Comparison of ENCODE assay signal across 8 cellular contexts in genomic region chr2:47172156-47172921, GRCh38. TPM values are rescaled to one million over a fixed set of nuclear protein-coding genes. Genes with fewer than 3 reads are reported as not detected.
DNase-seq lines count a peak whose midpoint lies in the region; ATAC-seq and TF ChIP-seq lines count a peak whose summit lies in the region.

No MANE protein-coding gene starts in this region.

- no peaks in the 10 kb centered on the region for H3K9me3 Mint-ChIP-seq in activated T-helper 1 cell treated with anti-CD3 and anti-CD28 coated beads, Interleukin-12 subunit alpha, Interleukin-12 subunit beta, Interleukin-2, Interleukin-4 antibody, amounts not matched to agents 30 ng/mL and 10 ng/mL and 1 ng/mL, durations not matched to agents 14 hours and 24 hours and 36 hours
- no peaks in the 10 kb centered on the region for H3K9me3 Mint-ChIP-seq in type B pancreatic cell

- H3K36me3 ChIP-seq in right atrium auricular region, result peaks cover 30% of the 10 kb centered on the region
- H3K36me3 ChIP-seq in neuronal stem cell (replicated peaks in 1 of 2; ENCODE audit: control insufficient read depth in 2 of 2, insufficient read depth in 2 of 2, low read length in 2 of 2), result peaks cover 4 to 77% of the 10 kb centered on the region in 2 donors

- no peak overlapping the region for H3K4ac ChIP-seq in neuronal stem cell (ENCODE audit: low read length)

- H3K27me3 Mint-ChIP-seq in activated T-helper 1 cell treated with anti-CD3 and anti-CD28 coated beads, Interleukin-12 subunit alpha, Interleukin-12 subunit beta, Interleukin-2, Interleukin-4 antibody, amounts not matched to agents 30 ng/mL and 10 ng/mL and 1 ng/mL, durations not matched to agents 14 hours and 24 hours and 36 hours (ENCODE audit: insufficient read depth), result peaks cover 2% of the 10 kb centered on the region
- peaks cover 15% of the 10 kb centered on the region for H3K27me3 Mint-ChIP-seq in type B pancreatic cell

- H3K4me1 Mint-ChIP-seq in activated T-helper 1 cell treated with anti-CD3 and anti-CD28 coated beads, Interleukin-12 subunit alpha, Interleukin-12 subunit beta, Interleukin-2, Interleukin-4 antibody, amounts not matched to agents 30 ng/mL and 10 ng/mL and 1 ng/mL, durations not matched to agents 14 hours and 24 hours and 36 hours (ENCODE audit: low read depth), result peaks cover 63% of the 10 kb centered on the region
- H3K4me1 Mint-ChIP-seq in type B pancreatic cell (ENCODE audit: unreplicated experiment), result peaks cover 44% of the 10 kb centered on the region

- H2BK120ac ChIP-seq in neuronal stem cell (ENCODE audit: low read depth, low read length), result no peak overlapping the region

- no peak overlapping the region for H2BK12ac ChIP-seq in neuronal stem cell (ENCODE audit: low read length)

- peaks cover 38% of the 10 kb centered on the region for H3K36me3 Mint-ChIP-seq in activated T-helper 1 cell treated with anti-CD3 and anti-CD28 coated beads, Interleukin-12 subunit alpha, Interleukin-12 subunit beta, Interleukin-2, Interleukin-4 antibody, amounts not matched to agents 30 ng/mL and 10 ng/mL and 1 ng/mL, durations not matched to agents 14 hours and 24 hours and 36 hours (ENCODE audit: low read depth)
- peaks cover 30% of the 10 kb centered on the region for H3K36me3 Mint-ChIP-seq in type B pancreatic cell

- TF ChIP-seq CTCF in right atrium auricular region (IDR thresholded peaks at IDR 0.05) (no peak), type B pancreatic cell (conservative IDR thresholded peaks at IDR 0.05) (no peak)

- intact Hi-C loops in left ventricle myocardium superior (cut with micrococcal nuclease), result no loop called here
- intact Hi-C loops in activated T-helper 1 cell treated with anti-CD3 and anti-CD28 coated beads, Interleukin-12 subunit alpha, Interleukin-12 subunit beta, Interleukin-2, Interleukin-4 antibody, amounts not matched to agents 30 ng/mL and 10 ng/mL and 1 ng/mL, durations not matched to agents 14 hours and 24 hours and 36 hours (cut with micrococcal nuclease), result no loop called here

- no peak overlapping the region for H4K8ac ChIP-seq in neuronal stem cell (ENCODE audit: low read depth, low read length)

- no peak overlapping the region for H3K18ac ChIP-seq in neuronal stem cell (ENCODE audit: low read length)

- no peak overlapping the region for H2BK15ac ChIP-seq in neuronal stem cell (ENCODE audit: low read length)

- no CpG with 5 or more reads among the region's 9 CpGs for WGBS in neuronal stem cell (ENCODE audit: extremely low coverage in 2 of 2, insufficient read length in 2 of 2, insufficient replicate concordance in 1 of 2), 2 donors

- H3K79me1 ChIP-seq in neuronal stem cell (ENCODE audit: low read depth, low read length), result peaks cover 3% of the 10 kb centered on the region

- H2AFZ ChIP-seq in neuronal stem cell (ENCODE audit: low read length), result no peak overlapping the region

- H3K4me3 ChIP-seq in right atrium auricular region (peak overlapping the region in 1 of 2 donors; percentile 93), neuronal stem cell (ENCODE audit: low read length in 2 of 2) (peak overlapping the region in 1 of 2 donors; percentile 92)

- no peak overlapping the region for H3K14ac ChIP-seq in neuronal stem cell (ENCODE audit: low read length)

- no peak overlapping the region for H4K91ac ChIP-seq in neuronal stem cell (ENCODE audit: low read depth, low read length, poor library complexity)

- no peak for ATAC-seq in left ventricle myocardium superior
- ATAC-seq in GM19395 (IDR thresholded peaks at IDR 0.05; ENCODE audit: unreplicated experiment), result no peak

- H3K4me2 ChIP-seq in neuronal stem cell (ENCODE audit: insufficient read depth, low read length, poor library complexity, severe bottlenecking), result no peak overlapping the region

- H2BK5ac ChIP-seq in neuronal stem cell (ENCODE audit: low read length), result no peak overlapping the region

- H3K9me3 ChIP-seq in right atrium auricular region (no peaks in the 10 kb centered on the region), neuronal stem cell (replicated peaks in 1 of 2; ENCODE audit: control insufficient read depth in 2 of 2, insufficient read depth in 1 of 2, low read depth in 1 of 2, low read length in 2 of 2) (no peaks in the 10 kb centered on the region)

- no peak for DNase-seq in right atrium auricular region (ENCODE audit: low spot score)
- DNase-seq in left ventricle myocardium superior, result no peak
- no peak for DNase-seq in activated T-helper 1 cell treated with anti-CD3 and anti-CD28 coated beads, Interleukin-12 subunit alpha, Interleukin-12 subunit beta, Interleukin-2, Interleukin-4 antibody, amounts not matched to agents 30 ng/mL and 10 ng/mL and 1 ng/mL, durations not matched to agents 14 hours and 24 hours and 36 hours (ENCODE audit: low spot score)
- DNase-seq in kidney glomerular epithelial cell (lab: John Stamatoyannopoulos, UW), result peak; percentile 49
- no peak for DNase-seq in type B pancreatic cell (ENCODE audit: extremely low spot score, unreplicated experiment)
- no peak for DNase-seq in neuronal stem cell (ENCODE audit: low spot score)
- DNase-seq in NCI-H1436 treated with DMSO at 0.1 percent for 48 hours (lab: John Stamatoyannopoulos, UW), result no peak

- H3K23ac ChIP-seq in neuronal stem cell (ENCODE audit: low read depth, low read length, poor library complexity), result no peak overlapping the region

- H3K27ac Mint-ChIP-seq in activated T-helper 1 cell treated with anti-CD3 and anti-CD28 coated beads, Interleukin-12 subunit alpha, Interleukin-12 subunit beta, Interleukin-2, Interleukin-4 antibody, amounts not matched to agents 30 ng/mL and 10 ng/mL and 1 ng/mL, durations not matched to agents 14 hours and 24 hours and 36 hours, result no peak overlapping the region
- H3K27ac Mint-ChIP-seq in type B pancreatic cell, result peak overlapping the region; percentile 41

- peak overlapping the region; percentile 99 for H3K4me3 Mint-ChIP-seq in activated T-helper 1 cell treated with anti-CD3 and anti-CD28 coated beads, Interleukin-12 subunit alpha, Interleukin-12 subunit beta, Interleukin-2, Interleukin-4 antibody, amounts not matched to agents 30 ng/mL and 10 ng/mL and 1 ng/mL, durations not matched to agents 14 hours and 24 hours and 36 hours
- peak overlapping the region; percentile 92 for H3K4me3 Mint-ChIP-seq in type B pancreatic cell

- H3K4me1 ChIP-seq in right atrium auricular region, result peaks cover 0 to 67% of the 10 kb centered on the region in 2 donors
- H3K4me1 ChIP-seq in neuronal stem cell (ENCODE audit: control insufficient read depth in 2 of 2, insufficient read depth in 1 of 2, low read depth in 1 of 2, low read length in 2 of 2), result peaks cover 12 to 30% of the 10 kb centered on the region in 2 donors

- no peak overlapping the region for H2AK5ac ChIP-seq in neuronal stem cell (ENCODE audit: low read depth, low read length)

- H3K27me3 ChIP-seq in right atrium auricular region, result no peaks in the 10 kb centered on the region
- H3K27me3 ChIP-seq in neuronal stem cell (ENCODE audit: control insufficient read depth in 3 of 3, insufficient read depth in 3 of 3, low read depth in 1 of 3, low read length in 3 of 3), result no peaks in the 10 kb centered on the region

- peak overlapping the region; percentile 99 for H3K27ac ChIP-seq in right atrium auricular region
- H3K27ac ChIP-seq in neuronal stem cell (replicated peaks; ENCODE audit: low read length), result no peak overlapping the region

- H3K9ac ChIP-seq in neuronal stem cell (ENCODE audit: low read depth, low read length, poor library complexity), result no peak overlapping the region

RNA-seq across cellular contexts. Expression of gene CALM2, which starts 4.0 kb away (rescaled TPM):
- total RNA-seq in right atrium auricular region, result 100 to 1,000 TPM; 435 to 481 TPM
- total RNA-seq in left ventricle myocardium superior, result 424 TPM
- 404 and 419 TPM in 2 replicates for total RNA-seq in activated T-helper 1 cell treated with anti-CD3 and anti-CD28 coated beads, Interleukin-12 subunit alpha, Interleukin-12 subunit beta, Interleukin-2, Interleukin-4 antibody, amounts not matched to agents 30 ng/mL and 10 ng/mL and 1 ng/mL, durations not matched to agents 14 hours and 24 hours and 36 hours
- total RNA-seq in type B pancreatic cell (ENCODE audit: low replicate concordance), result 463 and 627 TPM in 2 replicates
- 755 TPM for polyA plus RNA-seq in neuronal stem cell (2013, experiment 1 of 2)
- 761 TPM for polyA plus RNA-seq in neuronal stem cell (2013, experiment 2 of 2)

RNA-seq across cellular contexts. Expression of gene STPG4, which starts 17.2 kb away (rescaled TPM):
- total RNA-seq in right atrium auricular region (not detected), left ventricle myocardium superior (not detected), type B pancreatic cell (ENCODE audit: low replicate concordance) (0.36 TPM in 1 of 2 replicates, not detected in the other)
- 0.34 TPM in 1 of 2 replicates, not detected in the other for total RNA-seq in activated T-helper 1 cell treated with anti-CD3 and anti-CD28 coated beads, Interleukin-12 subunit alpha, Interleukin-12 subunit beta, Interleukin-2, Interleukin-4 antibody, amounts not matched to agents 30 ng/mL and 10 ng/mL and 1 ng/mL, durations not matched to agents 14 hours and 24 hours and 36 hours
- polyA plus RNA-seq in neuronal stem cell (2013, experiment 1 of 2), result not detected
- polyA plus RNA-seq in neuronal stem cell (2013, experiment 2 of 2), result 0.03 TPM
